Comparison of ENCODE assay signal across 8 cellular contexts in the genomic region with DNA sequence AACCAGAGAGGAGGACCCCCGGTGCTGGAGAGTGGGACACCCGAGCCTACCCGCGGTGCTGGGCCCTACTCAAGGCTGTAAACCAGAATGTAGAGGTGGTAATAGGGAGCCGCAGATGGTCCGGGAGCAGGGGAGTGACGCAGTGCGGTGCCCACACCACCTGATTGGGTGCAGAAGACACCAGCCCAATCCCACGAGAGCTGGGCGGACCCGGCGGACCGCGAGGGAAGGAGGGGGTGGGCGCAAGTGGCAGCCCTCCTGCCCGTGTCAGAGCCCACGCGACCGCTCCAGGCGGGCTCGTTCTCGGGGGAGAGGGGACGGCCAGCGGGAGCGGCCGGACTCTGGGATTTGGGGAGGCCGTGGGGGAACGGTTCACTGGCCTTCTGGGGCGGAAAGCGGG.
A peak's percentile ranks its signal among the peaks of the same experiment; 100 is the strongest.
DNase-seq lines count a peak whose midpoint lies in the region; TF ChIP-seq lines count a peak whose summit lies in the region.

No MANE protein-coding gene starts in this region.

- no peak for TF ChIP-seq POLR2A in prostate gland (IDR thresholded peaks at IDR 0.05)

- H3K36me3 ChIP-seq in prostate gland, result no peaks in the 10 kb centered on the region
- no peaks in the 10 kb centered on the region for H3K36me3 ChIP-seq in SJCRH30

- intact Hi-C loops in prostate gland (cut with DNase I), result no loop called here

- H3K9me3 ChIP-seq in prostate gland, result no peaks in the 10 kb centered on the region
- no peaks in the 10 kb centered on the region for H3K9me3 ChIP-seq in SJCRH30 (replicated peaks)

- peak; percentile 42 for DNase-seq in EL
- DNase-seq in amygdala (lab: John Stamatoyannopoulos, UW), result peak in 47 of 56 donors; percentile 34 to 81 (median 66)
- DNase-seq in hippocampal formation (lab: John Stamatoyannopoulos, UW), result peak; percentile 69 to 74
- DNase-seq in prostate gland (ENCODE audit: low spot score), result no peak
- DNase-seq in SJCRH30, result no peak
- DNase-seq in NCI-H226, result no peak
- no peak for DNase-seq in NCI-H1694 treated with DMSO at 0.1 percent for 48 hours (lab: John Stamatoyannopoulos, UW)
- DNase-seq in NCI-H187 (lab: John Stamatoyannopoulos, UW), result no peak

- WGBS in prostate gland, result 8% methylated on average over 27 of the region's 30 CpGs

- H3K4me3 ChIP-seq in prostate gland (peak overlapping the region; percentile 21 to 47), SJCRH30 (no peak overlapping the region)

- H3K27me3 ChIP-seq in prostate gland (replicated peaks; ENCODE audit: insufficient read depth), result no peaks in the 10 kb centered on the region
- peaks cover 24% of the 10 kb centered on the region for H3K27me3 ChIP-seq in SJCRH30

- no peak for TF ChIP-seq CTCF in prostate gland (IDR thresholded peaks at IDR 0.05)

- H3K27ac ChIP-seq in prostate gland, result peak overlapping the region; percentile 67 to 78
- no peak overlapping the region for H3K27ac ChIP-seq in SJCRH30

- H3K4me1 ChIP-seq in prostate gland (replicated peaks) (no peaks in the 10 kb centered on the region), SJCRH30 (no peaks in the 10 kb centered on the region)

Comparison
In these comparisons a context has a peak if more than half of its experiments do, and no peak if none do; other contexts are left out.
1. DNase-seq: peak in EL (single experiment), amygdala (47 of 56) and hippocampal formation (2 of 2); none in prostate gland (single experiment), SJCRH30 (0 of 2), NCI-H226 (single experiment), NCI-H1694 treated with DMSO at 0.1 percent for 48 hours (single experiment) and NCI-H187 (0 of 2).